In the genomic region with DNA sequence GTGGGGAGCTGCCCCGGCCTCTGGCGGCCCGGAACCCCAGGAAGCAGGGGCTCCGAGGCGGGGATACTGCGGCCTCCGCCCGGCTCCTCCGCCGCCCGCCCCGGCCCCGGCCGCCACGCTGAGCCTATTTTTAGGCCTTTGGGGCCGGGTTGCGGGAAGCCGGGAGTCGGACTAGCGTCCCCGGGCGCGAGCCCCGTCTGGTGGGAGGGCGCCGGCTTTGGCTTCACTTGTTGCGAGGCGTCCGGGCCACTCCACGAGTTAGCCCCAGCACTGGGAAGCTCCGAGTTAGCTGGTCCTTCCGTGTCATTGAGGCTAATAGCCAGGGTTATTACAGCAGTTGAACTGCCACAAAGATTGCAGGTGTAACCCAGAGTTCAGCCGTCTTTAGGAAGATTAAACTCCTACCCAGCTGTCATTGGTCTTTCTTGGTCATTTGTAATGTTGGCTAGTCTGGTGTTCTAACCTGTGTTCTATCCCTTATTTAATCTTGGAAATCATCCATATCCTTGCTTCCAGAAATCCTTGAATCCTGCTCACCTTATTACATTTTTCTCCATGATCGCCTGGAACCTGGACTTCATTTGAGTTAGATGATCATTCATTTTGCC, we compare ENCODE assay signal across 8 cellular contexts. TPM values are rescaled to one million over a fixed set of nuclear protein-coding genes. Genes with fewer than 3 reads are reported as not detected.
DNase-seq lines count a peak whose midpoint lies in the region; ATAC-seq and TF ChIP-seq lines count a peak whose summit lies in the region.

No MANE protein-coding gene starts in this region.

- no peaks in the 10 kb centered on the region for H3K9me3 Mint-ChIP-seq in MCF 10A (ENCODE audit: unreplicated experiment)
- no peaks in the 10 kb centered on the region for H3K9me3 Mint-ChIP-seq in immature natural killer cell

- no TSS peak for BruUV-seq in MCF 10A (replicated peaks; lab: Mats Ljungman, UMichigan)

- H3K9ac ChIP-seq in DND-41 (ENCODE audit: low read depth, low read length): peak overlapping the region; percentile 62

- intact Hi-C loops in MCF 10A (cut with micrococcal nuclease): no loop called here

- H3K4me3 Mint-ChIP-seq in MCF 10A (ENCODE audit: unreplicated experiment) (peak overlapping the region; percentile 72), immature natural killer cell (peak overlapping the region; percentile 84 to 91 (median 89))

- POLR2A ChIA-PET in MCF 10A (lab: Yijun Ruan, JAX): interaction anchor here (0.5 to 2.4 kb wide), 6 partner anchors 8 to 373 kb away, joined by 3 to 10 read pairs (median 3); no protein-coding TSS in a partner anchor

- no peaks in the 10 kb centered on the region for H3K9me3 ChIP-seq in DND-41 (ENCODE audit: insufficient read depth, low read length, severe bottlenecking)

- CTCF ChIA-PET in MCF 10A (lab: Yijun Ruan, JAX): interaction anchor here (0.6 to 2.0 kb wide), 8 partner anchors 9 to 38 kb away, joined by 3 to 6 read pairs (median 3); no protein-coding TSS in a partner anchor

- H3K4me1 ChIP-seq in DND-41 (ENCODE audit: insufficient read depth, low read length): peaks cover 22% of the 10 kb centered on the region

- H3K4me3 ChIP-seq in DND-41 (ENCODE audit: low read depth in 1 of 2, low read length in 2 of 2) (peak overlapping the region; percentile 32 to 73; a peak in 3 of 4 replicates), skin epidermis (peak overlapping the region; percentile 64 to 91 (median 82))

- H3K4me1 Mint-ChIP-seq in MCF 10A (ENCODE audit: insufficient read depth, unreplicated experiment) (peaks cover 7% of the 10 kb centered on the region), immature natural killer cell (peaks cover 35 to 49% of the 10 kb centered on the region in 2 donors)

- no peaks in the 10 kb centered on the region for H3K36me3 ChIP-seq in DND-41 (ENCODE audit: insufficient read depth, low read length)

- TF ChIP-seq CTCF in DND-41 (IDR thresholded peaks at IDR 0.05; ENCODE audit: borderline replicate concordance, extremely low read depth, low read length, poor library complexity, severe bottlenecking): no peak
- no peak for TF ChIP-seq CTCF in MCF 10A (IDR thresholded peaks at IDR 0.05; ENCODE audit: unreplicated experiment)

- no peak overlapping the region for H3K27ac ChIP-seq in DND-41 (ENCODE audit: low read length)
- peak overlapping the region; percentile 38 to 96 (median 92) for H3K27ac ChIP-seq in skin epidermis

- H3K27me3 Mint-ChIP-seq in MCF 10A (ENCODE audit: insufficient read depth, unreplicated experiment) (no peaks in the 10 kb centered on the region), immature natural killer cell (ENCODE audit: low read depth in 3 of 3) (peaks cover 0 to 7% (median 2%) of the 10 kb centered on the region in 3 donors)

- ATAC-seq in DND-41 (ENCODE audit: insufficient read depth, low read depth) (no peak), GM19351 (IDR thresholded peaks at IDR 0.05; ENCODE audit: unreplicated experiment) (peak; percentile 31), HG03378 (IDR thresholded peaks at IDR 0.05; ENCODE audit: unreplicated experiment) (peak; percentile 35)

- no peak overlapping the region for H2AFZ ChIP-seq in DND-41 (ENCODE audit: low read depth, low read length)

- no peak overlapping the region for H3K27ac Mint-ChIP-seq in MCF 10A (ENCODE audit: low read depth, unreplicated experiment)
- H3K27ac Mint-ChIP-seq in immature natural killer cell: peak overlapping the region; percentile 85 to 95 (median 92)

- peaks cover 12% of the 10 kb centered on the region for H3K36me3 Mint-ChIP-seq in MCF 10A (ENCODE audit: insufficient read depth, unreplicated experiment)
- peaks cover 14 to 19% (median 18%) of the 10 kb centered on the region in 3 donors for H3K36me3 Mint-ChIP-seq in immature natural killer cell

- DNase-seq in DND-41 (no peak), SK-N-DZ (ENCODE audit: low spot score) (peak; percentile 43), MCF 10A (ENCODE audit: unreplicated experiment) (peak; percentile 37), immature natural killer cell (no peak), NCI-H128 (lab: John Stamatoyannopoulos, UW; ENCODE audit: unreplicated experiment) (no peak)

- no peaks in the 10 kb centered on the region for H3K79me2 ChIP-seq in DND-41 (ENCODE audit: insufficient read depth, low read length)

- peak overlapping the region; percentile 81 for H3K4me2 ChIP-seq in DND-41 (ENCODE audit: insufficient read depth, low read length)

- no peaks in the 10 kb centered on the region for H3K27me3 ChIP-seq in DND-41 (ENCODE audit: insufficient read depth, low read length, poor library complexity)

- H4K20me1 ChIP-seq in DND-41 (ENCODE audit: insufficient read depth, low read length): no peaks in the 10 kb centered on the region

RNA-seq across cellular contexts. Expression of gene GYG1, which starts 0.8 kb away (rescaled TPM):
- polyA plus RNA-seq in SK-N-DZ (2014; cell fraction: cytosol; rRNA removed): 18.4 and 33.5 TPM in 2 replicates
- polyA plus RNA-seq in SK-N-DZ (2014; cell fraction: nucleus; rRNA removed): 10.9 and 19.4 TPM in 2 replicates
- total RNA-seq in MCF 10A (2022): 22.3 and 25.4 TPM in 2 replicates
- polyA plus RNA-seq in immature natural killer cell: 100 to 1,000 TPM in 1 of 3 donors, 10 to 100 TPM in 2; 73.5 to 102 (median 91.8) TPM

Comparison
In these comparisons a context has a peak if more than half of its experiments do, and no peak if none do; other contexts are left out.
1. DNase-seq: peak in SK-N-DZ (single experiment) and MCF 10A (single experiment); none in DND-41 (single experiment), immature natural killer cell (0 of 3) and NCI-H128 (single experiment).